Comparison of ENCODE assay signal across 16 cellular contexts in the genomic region with DNA sequence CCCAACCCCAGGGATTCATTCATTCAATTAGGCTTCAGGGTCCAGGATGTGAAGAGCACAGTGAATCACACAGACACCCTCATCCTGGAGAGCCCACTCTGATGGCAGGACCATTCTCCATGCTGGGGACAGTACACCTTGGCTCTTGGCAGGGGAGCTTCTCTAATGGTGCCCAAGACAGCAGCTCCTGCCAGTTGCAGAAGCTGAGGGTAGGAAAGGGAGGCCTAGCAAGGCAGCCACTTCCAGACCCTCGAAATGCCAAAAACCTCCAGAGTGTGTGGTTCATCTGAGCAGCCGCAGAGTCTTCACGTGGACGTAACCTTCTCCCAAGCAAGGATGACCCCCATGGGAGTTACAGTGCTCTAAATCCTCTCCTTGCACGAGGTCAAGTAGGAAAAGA.
DNase-seq lines count a peak whose midpoint lies in the region; FAIRE-seq and TF ChIP-seq lines count a peak whose summit lies in the region.
"Had no signal": no experiment of that assay in that cellular context is flagged by ENCODE, and none has a peak within 500 bp of the region (broad histone marks: within the 10 kb centered on the region; RNA-seq: fewer than 3 reads in every experiment).

No MANE protein-coding gene starts in this region.

- H3K27ac ChIP-seq in BLaER1 (no peak overlapping the region), kidney (ENCODE audit: low read depth in 2 of 2, low read length in 2 of 2) (no peak overlapping the region), spleen (no peak overlapping the region), esophagus squamous epithelium (no peak overlapping the region), brain microvascular endothelial cell (no peak overlapping the region)
- peak overlapping the region in 3 of 11 experiments; percentile 5 to 26 (median 12); a peak in 4 of 22 replicates for H3K27ac ChIP-seq in BLaER1 treated with 17β-estradiol and CSF1 and Interleukin-3, amounts not matched to agents 10 nM and 100 nM
- H3K27ac ChIP-seq: A549, GM23248 had no signal

- in situ Hi-C loops in brain microvascular endothelial cell (cut with HindIII; ENCODE audit: low pct_ligation_motif_present, low sequenced_read_pairs): no loop called here

- H4K20me1 ChIP-seq in BLaER1: peaks cover 5% of the 10 kb centered on the region; the same call in 1 of the 2 replicates
- peaks cover 0 to 12% (median 0%) of the 10 kb centered on the region in 11 experiments; a peak in 2 of 22 replicates for H4K20me1 ChIP-seq in BLaER1 treated with 17β-estradiol and CSF1 and Interleukin-3, amounts not matched to agents 10 nM and 100 nM

- H3K9me3 ChIP-seq in BLaER1 (no peaks in the 10 kb centered on the region), kidney (ENCODE audit: control insufficient read depth in 1 of 2, low read length in 2 of 2) (no peaks in the 10 kb centered on the region), spleen (no peaks in the 10 kb centered on the region), esophagus squamous epithelium (no peaks in the 10 kb centered on the region)
- H3K9me3 ChIP-seq in BLaER1 treated with 17β-estradiol and CSF1 and Interleukin-3, amounts not matched to agents 10 nM and 100 nM (replicated peaks in 1 of 11): peaks cover 0 to 10% (median 0%) of the 10 kb centered on the region in 11 experiments; a peak in 1 of 22 replicates
- H3K9me3 ChIP-seq: A549, BE2C had no signal

- H3K4me1 ChIP-seq in BLaER1 (peaks cover 76% of the 10 kb centered on the region), kidney (ENCODE audit: control insufficient read depth in 1 of 2, insufficient read depth in 1 of 2, low read depth in 1 of 2, low read length in 2 of 2) (peaks cover 20 to 21% of the 10 kb centered on the region in 2 donors), spleen (peaks cover 4 to 53% (median 37%) of the 10 kb centered on the region in 6 donors), esophagus squamous epithelium (peaks cover 6 to 24% (median 19%) of the 10 kb centered on the region in 3 donors)
- peaks cover 42 to 83% (median 78%) of the 10 kb centered on the region in 10 experiments for H3K4me1 ChIP-seq in BLaER1 treated with 17β-estradiol and CSF1 and Interleukin-3, amounts not matched to agents 10 nM and 100 nM
- H3K4me1 ChIP-seq: A549 had no signal

- H3K4me2 ChIP-seq in BLaER1: peak overlapping the region; percentile 95
- H3K4me2 ChIP-seq in BLaER1 treated with 17β-estradiol and CSF1 and Interleukin-3, amounts not matched to agents 10 nM and 100 nM: peak overlapping the region in 8 of 11 experiments; percentile 45 to 95 (median 89); a peak in 16 of 22 replicates
- H3K4me2 ChIP-seq: A549 had no signal

- H3K9ac ChIP-seq in BLaER1 (no peak overlapping the region), kidney (ENCODE audit: low read length in 2 of 2) (no peak overlapping the region)
- H3K9ac ChIP-seq in BLaER1 treated with 17β-estradiol and CSF1 and Interleukin-3, amounts not matched to agents 10 nM and 100 nM: no peak overlapping the region
- H3K9ac ChIP-seq: GM23248 had no signal

- TF ChIP-seq CTCF in kidney (IDR thresholded peaks at IDR 0.05; ENCODE audit: borderline replicate concordance, extremely low read depth, insufficient read depth): no peak
- no peak for TF ChIP-seq CTCF in spleen (IDR thresholded peaks at IDR 0.05 in 8 of 11, conservative IDR thresholded peaks at IDR 0.05 in 3 of 11)
- no peak for TF ChIP-seq CTCF in esophagus squamous epithelium (IDR thresholded peaks at IDR 0.05)
- TF ChIP-seq CTCF in brain microvascular endothelial cell (IDR thresholded peaks at IDR 0.05; ENCODE audit: low read depth, low read length, missing control alignments): no peak

- intact Hi-C loops in kidney (cut with DNase I): no loop called here
- intact Hi-C loops in spleen (cut with DNase I; ENCODE audit: low total_unique reads): no loop called here
- intact Hi-C loops in esophagus squamous epithelium (cut with DNase I): no loop called here

- no peak for TF ChIP-seq POLR2A in spleen (IDR thresholded peaks at IDR 0.05)
- no peak for TF ChIP-seq POLR2A in esophagus squamous epithelium (IDR thresholded peaks at IDR 0.05)

- DNase-seq in kidney (peak; percentile 32), spleen (peak; percentile 36), esophagus squamous epithelium (lab: John Stamatoyannopoulos, UW) (no peak), occipital lobe (lab: John Stamatoyannopoulos, UW) (no peak), brain microvascular endothelial cell (no peak)
- DNase-seq: Calu3; CD4-positive, CD25-positive, alpha-beta regulatory T cell; DMS79; GM23248 had no signal

- H3K4me3 ChIP-seq in BLaER1: no peak overlapping the region
- H3K4me3 ChIP-seq in BLaER1 treated with 17β-estradiol and CSF1 and Interleukin-3, amounts not matched to agents 10 nM and 100 nM: no peak overlapping the region
- no peak overlapping the region for H3K4me3 ChIP-seq in kidney (ENCODE audit: low read length in 2 of 2)
- no peak overlapping the region for H3K4me3 ChIP-seq in spleen
- no peak overlapping the region for H3K4me3 ChIP-seq in esophagus squamous epithelium
- H3K4me3 ChIP-seq in brain microvascular endothelial cell (ENCODE audit: low read depth, low read length): no peak overlapping the region
- H3K4me3 ChIP-seq: A549, GM12878, GM23248 had no signal

- WGBS in spleen, 5 donors: 82 to 96% (median 89%) methylated on average over 5 of the region's 5 CpGs
- 93 to 94% methylated on average over 5 of the region's 5 CpGs for WGBS in esophagus squamous epithelium, 2 donors

- H3K27me3 ChIP-seq in BLaER1 (no peaks in the 10 kb centered on the region), spleen (replicated peaks in 1 of 7) (no peaks in the 10 kb centered on the region), esophagus squamous epithelium (no peaks in the 10 kb centered on the region), brain microvascular endothelial cell (replicated peaks) (no peaks in the 10 kb centered on the region)
- peaks cover 0 to 4% (median 0%) of the 10 kb centered on the region in 11 experiments; a peak in 1 of 22 replicates for H3K27me3 ChIP-seq in BLaER1 treated with 17β-estradiol and CSF1 and Interleukin-3, amounts not matched to agents 10 nM and 100 nM
- H3K27me3 ChIP-seq: BE2C had no signal

- FAIRE-seq in kidney (lab: Jason Lieb, UNC): no peak
- FAIRE-seq: A549, GM12878, GM18507, H54 had no signal

- H3K36me3 ChIP-seq in BLaER1 (no peaks in the 10 kb centered on the region), kidney (ENCODE audit: control insufficient read depth in 1 of 2, insufficient read depth in 2 of 2, low read length in 2 of 2) (no peaks in the 10 kb centered on the region), spleen (no peaks in the 10 kb centered on the region), esophagus squamous epithelium (no peaks in the 10 kb centered on the region), brain microvascular endothelial cell (replicated peaks) (no peaks in the 10 kb centered on the region)
- peaks cover 0 to 5% (median 0%) of the 10 kb centered on the region in 11 experiments; a peak in 1 of 22 replicates for H3K36me3 ChIP-seq in BLaER1 treated with 17β-estradiol and CSF1 and Interleukin-3, amounts not matched to agents 10 nM and 100 nM
- H3K36me3 ChIP-seq: BE2C had no signal

Comparison
In these comparisons a context has a peak if more than half of its experiments do, and no peak if none do; other contexts are left out.
1. DNase-seq: peak in kidney (single experiment) and spleen (single experiment); none in esophagus squamous epithelium (single experiment), occipital lobe (single experiment) and brain microvascular endothelial cell (single experiment).